16 cellular contexts compared by ENCODE assay signal in the genomic region with DNA sequence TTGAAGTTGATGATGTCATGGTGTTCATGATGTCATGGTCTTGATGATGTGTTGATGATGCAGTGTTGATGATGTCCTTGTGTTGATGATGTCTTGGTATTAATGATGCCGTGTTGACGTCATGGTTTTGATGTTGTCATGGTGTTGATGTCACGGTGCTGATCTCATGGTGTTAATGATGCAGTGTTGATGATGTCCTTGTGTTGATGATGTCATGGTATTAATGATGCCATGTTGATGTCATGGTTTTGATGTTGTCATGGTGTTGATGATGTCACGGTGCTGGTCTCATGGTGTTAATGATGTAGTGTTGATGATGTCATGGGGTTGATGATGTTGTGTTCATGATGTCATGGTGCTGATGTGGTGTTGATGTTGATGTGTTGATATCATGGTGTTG. TPM values are rescaled to one million over a fixed set of nuclear protein-coding genes. Genes with fewer than 3 reads are reported as not detected.
DNase-seq lines count a peak whose midpoint lies in the region; ATAC-seq, FAIRE-seq and TF ChIP-seq lines count a peak whose summit lies in the region.
"Had no signal": no experiment of that assay in that cellular context is flagged by ENCODE, and none has a peak within 500 bp of the region (broad histone marks: within the 10 kb centered on the region; RNA-seq: fewer than 3 reads in every experiment).

No MANE protein-coding gene starts in this region.

- H3K79me1 ChIP-seq in H1 (ENCODE audit: low read depth, low read length): no peaks in the 10 kb centered on the region

- H3K27ac ChIP-seq in H1 (ENCODE audit: low read depth, low read length): no peak overlapping the region
- H3K27ac ChIP-seq: left ventricle myocardium inferior, neutrophil, spleen, tibial artery had no signal

- 0 out of 2 replicates have a peak overlapping the region, but pooled peaks have one; percentile 28 for H2BK12ac ChIP-seq in H1 (ENCODE audit: low read depth, low read length)

- CTCF ChIA-PET in H1 (lab: Charles Lee; ENCODE audit: partially characterized antibody): interaction anchor here (1.3 to 1.4 kb wide), 3 partner anchors 7 to 52 kb away, joined by 3 to 6 read pairs (median 6); no protein-coding TSS in a partner anchor

- TF ChIP-seq EP300 in H1 (IDR thresholded peaks at IDR 0.05; ENCODE audit: borderline replicate concordance in 1 of 2, low read depth in 2 of 2, low read length in 2 of 2): no peak

- H3K23me2 ChIP-seq in H1 (ENCODE audit: low read depth, low read length): peaks cover 23% of the 10 kb centered on the region

- no peaks in the 10 kb centered on the region for H3K4me1 ChIP-seq in H1 (replicated peaks in 1 of 4; ENCODE audit: control insufficient read depth in 3 of 4, insufficient read depth in 4 of 4, low read length in 3 of 4)
- H3K4me1 ChIP-seq: left ventricle myocardium inferior, tibial artery had no signal

- H2BK5ac ChIP-seq in H1 (ENCODE audit: low read depth, low read length): no peak overlapping the region

- H2AK5ac ChIP-seq in H1 (ENCODE audit: low read depth, low read length): peak overlapping the region; percentile 88; the same call in 1 of the 2 replicates

- no peak overlapping the region for H3K14ac ChIP-seq in H1 (ENCODE audit: insufficient read length)

- no peak overlapping the region for H2BK120ac ChIP-seq in H1 (replicated peaks; ENCODE audit: low read depth, low read length)

- no peak overlapping the region for H2AFZ ChIP-seq in H1 (ENCODE audit: low read length)

- no peak for FAIRE-seq in H1 (lab: Jason Lieb, UNC)

- TF ChIP-seq CTCF in H1 (IDR thresholded peaks at IDR 0.05; ENCODE audit: control extremely low read depth in 1 of 3, insufficient read depth in 1 of 3, low read depth in 1 of 3, low read length in 3 of 3): no peak

- H3K4ac ChIP-seq in H1 (replicated peaks; ENCODE audit: insufficient read length, low read depth, low read length): no peak overlapping the region

- no peak overlapping the region for H3K23ac ChIP-seq in H1 (ENCODE audit: insufficient read length)

- no peak overlapping the region for H4K8ac ChIP-seq in H1 (ENCODE audit: extremely low read depth, insufficient read depth, low read length)

- peaks cover 5 to 13% of the 10 kb centered on the region in 2 experiments; a peak in 2 of 4 replicates for H3K9me3 ChIP-seq in H1 (ENCODE audit: insufficient read depth in 2 of 2, low read depth in 1 of 2, low read length in 1 of 2)
- H3K9me3 ChIP-seq: left ventricle myocardium inferior, tibial artery had no signal

- no peak overlapping the region for H2BK15ac ChIP-seq in H1 (ENCODE audit: low read length)

- peaks cover 0 to 6% (median 0%) of the 10 kb centered on the region in 4 experiments; a peak in 1 of 7 replicates for H3K27me3 ChIP-seq in H1 (replicated peaks in 1 of 4; ENCODE audit: control insufficient read depth in 3 of 4, extremely low read depth in 1 of 4, insufficient read depth in 3 of 4, low read length in 3 of 4)

- TF ChIP-seq RAD21 in H1 (IDR thresholded peaks at IDR 0.05 in 1 of 2, conservative IDR thresholded peaks at IDR 0.05 in 1 of 2; ENCODE audit: low read depth in 2 of 2, low read length in 2 of 2): no peak

- POLR2A ChIA-PET in H1 (lab: Charles Lee; ENCODE audit: partially characterized antibody): no interaction called here

- no peak overlapping the region for H3K9ac ChIP-seq in H1 (replicated peaks in 1 of 4; ENCODE audit: extremely low read depth in 1 of 4, low read depth in 3 of 4, low read length in 3 of 4)

- DNase-seq in ACHN (peak; percentile 44), Daoy (ENCODE audit: low read depth) (peak; percentile 35), OCI-M1 (lab: John Stamatoyannopoulos, UW) (peak; percentile 32), H1 (ENCODE audit: low read depth in 1 of 2, low spot score in 2 of 2) (no peak), COR-L47 (lab: John Stamatoyannopoulos, UW) (no peak), activated T-cell treated with anti-CD3 and anti-CD28 coated beads for 4 hours (no peak)
- DNase-seq: activated CD4-positive, CD25-positive, alpha-beta regulatory T cell treated with anti-CD3 and anti-CD28 coated beads, Interleukin-2, amount 50 U/mL, for 72 hours; activated naive CD4-positive, alpha-beta T cell; left ventricle myocardium inferior; NCI-H187 treated with DMSO at 0.1 percent for 48 hours; NK-92 treated with Interleukin-12 subunit alpha and Interleukin-12 subunit beta, amount 100 ng/mL, for 24 hours; spleen; SW 1271; tibial artery had no signal

- H2BK20ac ChIP-seq in H1 (ENCODE audit: low read length): no peak overlapping the region

- WGBS in H1 (ENCODE audit: extremely low coverage in 1 of 2, insufficient coverage in 1 of 2, insufficient read length in 1 of 2, insufficient replicate concordance in 2 of 2, low coverage in 1 of 2, low lambda C conversion rate in 2 of 2, missing lambda C conversion rate in 1 of 2), 2 experiments: 98% methylated on average over 4 of the region's 4 CpGs; no CpG with 5 or more reads in 1 of the 2 experiments

- H3K18ac ChIP-seq in H1 (ENCODE audit: extremely low read depth, low read length): no peak overlapping the region

- no peak for TF ChIP-seq POLR2A in H1 (IDR thresholded peaks at IDR 0.05; ENCODE audit: control extremely low read depth in 1 of 2, low read depth in 2 of 2, low read length in 2 of 2)

- H4K20me1 ChIP-seq in H1 (replicated peaks in 1 of 2; ENCODE audit: control insufficient read depth in 1 of 2, insufficient read depth in 2 of 2, low read length in 2 of 2): peaks cover 0 to 10% of the 10 kb centered on the region in 2 experiments

- no peak overlapping the region for H3K56ac ChIP-seq in H1 (replicated peaks; ENCODE audit: insufficient read length, low read depth, low read length)

- H4K91ac ChIP-seq in H1 (replicated peaks; ENCODE audit: insufficient read length, low read length): no peak overlapping the region

- no peak overlapping the region for H4K5ac ChIP-seq in H1 (ENCODE audit: insufficient read length, low read depth, low read length)

- peaks cover 0 to 14% of the 10 kb centered on the region in 2 experiments; a peak in 1 of 4 replicates for H3K79me2 ChIP-seq in H1 (ENCODE audit: control insufficient read depth in 1 of 2, insufficient read depth in 2 of 2, low read length in 2 of 2)

- no peak for ATAC-seq in GM21381 (IDR thresholded peaks at IDR 0.05; ENCODE audit: unreplicated experiment)

- in situ Hi-C loops in ACHN (cut with HindIII; ENCODE audit: low pct_ligation_motif_present, low pct_unique_long_range_greater_than_20kb, low sequenced_read_pairs): no loop called here

- no peak overlapping the region for H3K4me3 ChIP-seq in H1 (ENCODE audit: extremely low read depth in 1 of 4, insufficient read depth in 2 of 4, low read depth in 3 of 4, low read length in 4 of 4)
- H3K4me3 ChIP-seq: left ventricle myocardium inferior, spleen, tibial artery had no signal

- H3K4me2 ChIP-seq in H1 (ENCODE audit: insufficient read depth in 1 of 2, low read depth in 2 of 2, low read length in 2 of 2): no peak overlapping the region

- peaks cover 0 to 13% (median 3%) of the 10 kb centered on the region in 4 experiments; a peak in 2 of 8 replicates for H3K36me3 ChIP-seq in H1 (ENCODE audit: control insufficient read depth in 2 of 4, insufficient read depth in 4 of 4, low read length in 3 of 4)
- H3K36me3 ChIP-seq: left ventricle myocardium inferior, neutrophil, spleen, tibial artery had no signal

TF ChIP-seq in H1, 55 proteins besides CTCF, POLR2A, EP300 and RAD21:
- TF ChIP-seq JUN (IDR thresholded peaks at IDR 0.05; ENCODE audit: low read depth, low read length): no peak
- peak; percentile 90 for TF ChIP-seq CREB1 (IDR thresholded peaks at IDR 0.05)
- no peak for TF ChIP-seq CHD1 (IDR thresholded peaks at IDR 0.05; ENCODE audit: low read depth, low read length)
- TF ChIP-seq CBX8 (IDR thresholded peaks at IDR 0.05; ENCODE audit: borderline replicate concordance, low read depth, low read length): no peak
- no peak for TF ChIP-seq FOSL1 (IDR thresholded peaks at IDR 0.05; ENCODE audit: insufficient read depth, low read depth, low read length)
- no peak for TF ChIP-seq BRCA1 (IDR thresholded peaks at IDR 0.05; ENCODE audit: low read depth, low read length)

RNA-seq across cellular contexts. Expression of gene RIMBP2, which starts 48.0 kb away (rescaled TPM):
- total RNA-seq in Daoy (2014; rRNA removed; shearing (Covaris generic)): 1.4 and 2.2 TPM in 2 replicates
- total RNA-seq in H1 (2021; fragmentation: NEBNext Ultra II Directional; extraction: Animal tissue kit (Norgen Biotek cat#: 25700)): 0.31 and 0.65 TPM in 2 replicates
- 0.18 and 0.52 TPM in 2 replicates for polyA plus RNA-seq in H1 (2011; rRNA removed)
- polyA plus RNA-seq in H1 (2011; cell fraction: cytosol; rRNA removed): 0.43 TPM
- 0.73 TPM for polyA plus RNA-seq in H1 (2011; cell fraction: nucleus; rRNA removed)
- 0.08 to 0.66 TPM (median 0.31 TPM) in 4 replicates for polyA plus RNA-seq in H1 (2012, experiment 1 of 2)
- not detected for polyA plus RNA-seq in H1 (2012, experiment 2 of 2)
- 0.59 TPM for polyA plus RNA-seq in H1 (2013, experiment 1 of 2)
- polyA plus RNA-seq in H1 (2013, experiment 2 of 2): 0.48 TPM
- polyA minus RNA-seq in H1 (2011; rRNA and poly(A)+ RNA removed): 0.17 and 0.60 TPM in 2 replicates
- not detected for polyA minus RNA-seq in H1 (2011; cell fraction: cytosol; rRNA and poly(A)+ RNA removed)
- 0.90 TPM for polyA minus RNA-seq in H1 (2011; cell fraction: nucleus; rRNA and poly(A)+ RNA removed)
- total RNA-seq: left ventricle myocardium inferior had no signal

Comparison
In these comparisons a context has a peak if more than half of its experiments do, and no peak if none do; other contexts are left out.
1. DNase-seq: peak in ACHN (single experiment), Daoy (single experiment) and OCI-M1 (single experiment); none in H1 (0 of 2), COR-L47 (single experiment) and activated T-cell treated with anti-CD3 and anti-CD28 coated beads for 4 hours (single experiment).